ENCODE assay signal across 8 cellular contexts in genomic region chr5:134845335-134845851, GRCh38. TPM values are rescaled to one million over a fixed set of nuclear protein-coding genes. Genes with fewer than 3 reads are reported as not detected.
DNase-seq lines count a peak whose midpoint lies in the region; ATAC-seq and TF ChIP-seq lines count a peak whose summit lies in the region.

No MANE protein-coding gene starts in this region.

- DNase-seq in SJSA1 (ENCODE audit: low read depth in 1 of 2, low spot score in 2 of 2), result no peak
- peak; percentile 13 for DNase-seq in fibroblast of pulmonary artery (ENCODE audit: low read depth)
- no peak for DNase-seq in DMS53 treated with DMSO at 0.1 percent for 48 hours (lab: John Stamatoyannopoulos, UW; ENCODE audit: unreplicated experiment)
- DNase-seq in NCI-H146 (lab: John Stamatoyannopoulos, UW), result no peak
- DNase-seq in hippocampal formation (lab: John Stamatoyannopoulos, UW), result no peak

- no peaks in the 10 kb centered on the region for H3K9me3 ChIP-seq in SJSA1 (replicated peaks)

- peak overlapping the region; percentile 55 for H3K9ac ChIP-seq in rectal smooth muscle tissue (ENCODE audit: low read length)

- H3K27ac ChIP-seq in SJSA1 (peak overlapping the region; percentile 64), rectal smooth muscle tissue (ENCODE audit: low read depth, low read length) (peak overlapping the region; percentile 90)

- H3K4me1 ChIP-seq in SJSA1 (replicated peaks) (peaks cover 38% of the 10 kb centered on the region), rectal smooth muscle tissue (ENCODE audit: control insufficient read depth, insufficient read depth, low read length) (peaks cover 10% of the 10 kb centered on the region)

- no peak for TF ChIP-seq CTCF in fibroblast of pulmonary artery (IDR thresholded peaks at IDR 0.05; ENCODE audit: low read length, missing control alignments)

- H3K27me3 ChIP-seq in SJSA1 (replicated peaks) (no peaks in the 10 kb centered on the region), rectal smooth muscle tissue (ENCODE audit: control insufficient read depth, insufficient read depth, low read length) (no peaks in the 10 kb centered on the region)

- ATAC-seq in GM18907 (IDR thresholded peaks at IDR 0.05; ENCODE audit: unreplicated experiment), result no peak

- H3K36me3 ChIP-seq in SJSA1 (peaks cover 44% of the 10 kb centered on the region), rectal smooth muscle tissue (ENCODE audit: control insufficient read depth, insufficient read depth, low read length) (no peaks in the 10 kb centered on the region)

- H3K4me3 ChIP-seq in GM08714 (ENCODE audit: low read length) (peak overlapping the region; percentile 82; the same call in 1 of the 2 replicates), SJSA1 (peak overlapping the region; percentile 77), fibroblast of pulmonary artery (replicated peaks; ENCODE audit: low read depth, low read length) (peak overlapping the region; percentile 92), rectal smooth muscle tissue (ENCODE audit: low read length) (peak overlapping the region; percentile 59)

RNA-seq across cellular contexts. Expression of gene C5orf24, which starts 0.4 kb away (rescaled TPM):
- 53.2 and 93.3 TPM in 2 replicates for total RNA-seq in SJSA1 (2014; rRNA removed; shearing (Covaris generic))

RNA-seq across cellular contexts. Expression of gene TXNDC15, which starts 28.8 kb away (rescaled TPM):
- 108 and 253 TPM in 2 replicates for total RNA-seq in SJSA1 (2014; rRNA removed; shearing (Covaris generic))

RNA-seq across cellular contexts. Expression of gene PCBD2, which starts 59.5 kb away (rescaled TPM):
- 6.1 and 11.4 TPM in 2 replicates for total RNA-seq in SJSA1 (2014; rRNA removed; shearing (Covaris generic))
